ENCODE assay signal across 13 cellular contexts in genomic region chr12:124656214-124656516, GRCh38.
A peak's percentile ranks its signal among the peaks of the same experiment; 100 is the strongest.
DNase-seq lines count a peak whose midpoint lies in the region; TF ChIP-seq lines count a peak whose summit lies in the region.
"Had no signal": no experiment of that assay in that cellular context is flagged by ENCODE, and none has a peak within 500 bp of the region (broad histone marks: within the 10 kb centered on the region; RNA-seq: fewer than 3 reads in every experiment).

No MANE protein-coding gene starts in this region.

- H3K36me3 ChIP-seq in BE2C (no peaks in the 10 kb centered on the region), adipocyte (ENCODE audit: control insufficient read depth, insufficient read depth, low read length, severe bottlenecking) (no peaks in the 10 kb centered on the region), sigmoid colon (no peaks in the 10 kb centered on the region)
- H3K36me3 ChIP-seq in effector memory CD4-positive, alpha-beta T cell (ENCODE audit: control insufficient read depth, insufficient read depth, low read length) = no peaks in the 10 kb centered on the region

- TF ChIP-seq POLR2A in sigmoid colon (IDR thresholded peaks at IDR 0.05) = no peak

- peaks cover 19% of the 10 kb centered on the region for H3K4me1 ChIP-seq in BE2C
- H3K4me1 ChIP-seq in adipocyte (ENCODE audit: control insufficient read depth, insufficient read depth, low read length) = peaks cover 45% of the 10 kb centered on the region
- peaks cover 0 to 44% (median 27%) of the 10 kb centered on the region in 4 donors for H3K4me1 ChIP-seq in sigmoid colon
- no peaks in the 10 kb centered on the region for H3K4me1 ChIP-seq in effector memory CD4-positive, alpha-beta T cell (ENCODE audit: control insufficient read depth, insufficient read depth, low read length, poor library complexity, severe bottlenecking)

- H3K27me3 ChIP-seq in BE2C (no peaks in the 10 kb centered on the region), adipocyte (replicated peaks; ENCODE audit: control insufficient read depth, insufficient read depth, low read length) (no peaks in the 10 kb centered on the region), sigmoid colon (no peaks in the 10 kb centered on the region)
- no peaks in the 10 kb centered on the region for H3K27me3 ChIP-seq in effector memory CD4-positive, alpha-beta T cell (replicated peaks; ENCODE audit: control insufficient read depth, insufficient read depth, low read length, poor library complexity, severe bottlenecking)

- no peak for TF ChIP-seq EP300 in sigmoid colon (IDR thresholded peaks at IDR 0.05)

- peak; percentile 33; the same call in 1 of the 2 replicates for TF ChIP-seq CTCF in BE2C (IDR thresholded peaks at IDR 0.05; ENCODE audit: low read depth, low read length)
- TF ChIP-seq CTCF in fibroblast of villous mesenchyme (IDR thresholded peaks at IDR 0.05; ENCODE audit: insufficient read depth, low read depth, low read length) = peak; percentile 27
- TF ChIP-seq CTCF in sigmoid colon (IDR thresholded peaks at IDR 0.05) = no peak

- intact Hi-C loops in sigmoid colon (cut with DNase I) = no loop called here

- H3K9me3 ChIP-seq in BE2C (no peaks in the 10 kb centered on the region), adipocyte (ENCODE audit: control insufficient read depth, low read length) (no peaks in the 10 kb centered on the region), sigmoid colon (no peaks in the 10 kb centered on the region)
- H3K9me3 ChIP-seq in effector memory CD4-positive, alpha-beta T cell (ENCODE audit: control insufficient read depth, low read length) = no peaks in the 10 kb centered on the region

- peak overlapping the region; percentile 79 for H3K9ac ChIP-seq in adipocyte (ENCODE audit: low read length)
- H3K9ac ChIP-seq: KMS-11 had no signal

- DNase-seq in BE2C = no peak
- DNase-seq in adipocyte (ENCODE audit: low read depth) = no peak
- no peak for DNase-seq in fibroblast of villous mesenchyme (ENCODE audit: low read depth)
- no peak for DNase-seq in sigmoid colon
- no peak for DNase-seq in HUDEP-2 (lab: John Stamatoyannopoulos, UW; ENCODE audit: unreplicated experiment in 76 of 76)
- no peak for DNase-seq in SKM-1 treated with dmso at 0.1 percent for 144 hours (lab: John Stamatoyannopoulos, UW; ENCODE audit: unreplicated experiment)
- no peak for DNase-seq in effector memory CD4-positive, alpha-beta T cell
- DNase-seq in activated CD4-positive, alpha-beta T cell treated with anti-CD3 and anti-CD28 coated beads for 4 hours = no peak
- DNase-seq: activated CD8-positive, alpha-beta memory T cell treated with anti-CD3 and anti-CD28 coated beads for 24 hours; activated naive CD4-positive, alpha-beta T cell; OCI-M1; T-helper 9 cell had no signal

- peak overlapping the region; percentile 85 to 94 (median 88) for H3K27ac ChIP-seq in sigmoid colon
- H3K27ac ChIP-seq in effector memory CD4-positive, alpha-beta T cell (ENCODE audit: insufficient read depth, low read length, poor library complexity, severe bottlenecking) = no peak overlapping the region
- H3K27ac ChIP-seq: KMS-11 had no signal

- H3K4me3 ChIP-seq in BE2C (ENCODE audit: low read depth, low read length) (no peak overlapping the region), adipocyte (ENCODE audit: low read length) (no peak overlapping the region), fibroblast of villous mesenchyme (ENCODE audit: low read depth, low read length) (no peak overlapping the region), sigmoid colon (no peak overlapping the region)
- no peak overlapping the region for H3K4me3 ChIP-seq in effector memory CD4-positive, alpha-beta T cell (ENCODE audit: insufficient read depth, low read depth, low read length, poor library complexity, severe bottlenecking)

- WGBS in sigmoid colon, 2 donors = 83% methylated on average over 3 of the region's 3 CpGs

Comparison
In these comparisons a context has a peak if more than half of its experiments do, and no peak if none do; other contexts are left out.
1. CTCF ChIP-seq: peak in BE2C (single experiment) and fibroblast of villous mesenchyme (single experiment); none in sigmoid colon (0 of 4).